ENCODE assay signal across 8 cellular contexts in genomic region chr6:37820713-37821069, GRCh38. TPM values are rescaled to one million over a fixed set of nuclear protein-coding genes. Genes with fewer than 3 reads are reported as not detected.
DNase-seq lines count a peak whose midpoint lies in the region; ATAC-seq, FAIRE-seq and TF ChIP-seq lines count a peak whose summit lies in the region.

No MANE protein-coding gene starts in this region.

- H3K27ac ChIP-seq in gastrocnemius medialis: peak overlapping the region; percentile 96 to 99 (median 98)

- no peaks in the 10 kb centered on the region for H3K27me3 Mint-ChIP-seq in T-cell

- in situ Hi-C loops in gastrocnemius medialis (cut with MboI; ENCODE audit: low sequenced_read_pairs in 4 of 4): no loop called here

- FAIRE-seq in GM19239 (lab: Jason Lieb, UNC) (peak; percentile 33), D721Med (lab: Jason Lieb, UNC) (no peak)

- TF ChIP-seq POLR2A in gastrocnemius medialis (IDR thresholded peaks at IDR 0.05): no peak

- no peaks in the 10 kb centered on the region for H3K27me3 ChIP-seq in gastrocnemius medialis

- DNase-seq in GM19239 (ENCODE audit: insufficient read length, low spot score) (no peak), T-cell (peak in 1 of 34 experiments; percentile 2), fibroblast of the aortic adventitia (ENCODE audit: low read depth) (no peak), gastrocnemius medialis (peak in 1 of 2 donors; percentile 13), D721Med (ENCODE audit: insufficient read length, low spot score) (no peak), NCI-H2171 (lab: John Stamatoyannopoulos, UW) (no peak), NCI-H226 (no peak)

- H3K4me1 Mint-ChIP-seq in T-cell: peaks cover 69 to 76% (median 71%) of the 10 kb centered on the region in 3 donors

- peak overlapping the region; percentile 84 for H3K4me3 ChIP-seq in fibroblast of the aortic adventitia (ENCODE audit: low read depth, low read length)
- peak overlapping the region; percentile 87 to 91 (median 89) for H3K4me3 ChIP-seq in gastrocnemius medialis

- intact Hi-C loops in gastrocnemius medialis (cut with DNase I; ENCODE audit: low total_unique reads): no loop called here

- POLR2A ChIA-PET in T-cell (lab: Charles Lee): interaction anchor here in 1 of 2 donors (0.6 to 0.7 kb wide), 2 partner anchors 34 to 114 kb away, joined by 7 to 10 read pairs; no protein-coding TSS in a partner anchor

- CTCF ChIA-PET in T-cell (lab: Charles Lee): interaction anchor here in 1 of 2 donors (0.9 to 1.4 kb wide), 2 partner anchors 25 to 30 kb away, joined by 3 to 5 read pairs; no protein-coding TSS in a partner anchor

- no peak for ATAC-seq in T-cell (replicated peaks in 1 of 4)
- ATAC-seq in gastrocnemius medialis: peak; percentile 22 to 34
- no peak for ATAC-seq in HG03159 (IDR thresholded peaks at IDR 0.05; ENCODE audit: unreplicated experiment)

- H3K9me3 Mint-ChIP-seq in T-cell: no peaks in the 10 kb centered on the region

- TF ChIP-seq CTCF in fibroblast of the aortic adventitia (IDR thresholded peaks at IDR 0.05; ENCODE audit: insufficient read depth, low read length): no peak
- no peak for TF ChIP-seq CTCF in gastrocnemius medialis (IDR thresholded peaks at IDR 0.05 in 4 of 5, conservative IDR thresholded peaks at IDR 0.05 in 1 of 5)
- no peak for TF ChIP-seq CTCF in D721Med (IDR thresholded peaks at IDR 0.05; ENCODE audit: insufficient read depth, missing control alignments)

- H3K27ac Mint-ChIP-seq in T-cell: peak overlapping the region; percentile 80 to 85

- no peaks in the 10 kb centered on the region for H3K36me3 Mint-ChIP-seq in T-cell

- peaks cover 52 to 58% of the 10 kb centered on the region in 2 donors for H3K4me1 ChIP-seq in gastrocnemius medialis

- H3K36me3 ChIP-seq in gastrocnemius medialis: no peaks in the 10 kb centered on the region

- no peaks in the 10 kb centered on the region for H3K9me3 ChIP-seq in gastrocnemius medialis

- peak overlapping the region; percentile 86 to 94 (median 94) for H3K4me3 Mint-ChIP-seq in T-cell

RNA-seq across cellular contexts. Expression of gene ZFAND3, which starts 1.2 kb away (rescaled TPM):
- total RNA-seq in T-cell (10 to 100 TPM; 35.6 to 59.3 (median 36.4) TPM), fibroblast of the aortic adventitia (ENCODE audit: low replicate concordance) (14.0 and 31.3 TPM in 2 replicates), gastrocnemius medialis (10 to 100 TPM; 45.0 to 55.2 (median 49.5) TPM)

Comparison
In these comparisons a context has a peak if more than half of its experiments do, and no peak if none do; other contexts are left out.
1. ATAC-seq: peak in gastrocnemius medialis (2 of 2); none in T-cell (0 of 4) and HG03159 (single experiment).